Comparison of ENCODE assay signal across 18 cellular contexts in the genomic region with DNA sequence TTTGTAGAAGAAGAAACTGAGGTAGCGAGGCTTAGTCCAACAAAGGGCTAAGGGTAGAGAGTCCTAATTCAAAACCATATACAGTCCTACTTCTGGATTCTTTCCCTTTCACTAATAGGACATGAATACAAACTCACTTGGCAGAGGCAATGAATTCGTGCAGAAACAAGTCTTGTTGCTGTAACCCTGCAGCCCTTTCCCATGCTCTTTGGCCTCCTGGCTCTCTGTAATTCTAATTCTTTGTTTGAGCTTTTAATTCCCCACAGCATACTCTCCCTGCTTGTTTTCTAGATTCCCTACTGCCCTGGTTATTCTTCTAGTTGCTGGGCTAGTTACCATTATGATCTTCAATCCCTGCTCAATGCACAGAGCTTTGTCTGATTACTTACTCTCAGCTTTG.
A peak's percentile ranks its signal among the peaks of the same experiment; 100 is the strongest.
DNase-seq lines count a peak whose midpoint lies in the region; ATAC-seq and TF ChIP-seq lines count a peak whose summit lies in the region.
"Had no signal": no experiment of that assay in that cellular context is flagged by ENCODE, and none has a peak within 500 bp of the region (broad histone marks: within the 10 kb centered on the region; RNA-seq: fewer than 3 reads in every experiment).

No MANE protein-coding gene starts in this region.

- H3K36me3 ChIP-seq in ascending aorta (no peaks in the 10 kb centered on the region), left ventricle myocardium inferior (no peaks in the 10 kb centered on the region)
- H3K36me3 ChIP-seq: BLaER1, Peyer's patch had no signal

- H3K4me3 ChIP-seq in ascending aorta (no peak overlapping the region), left ventricle myocardium inferior (no peak overlapping the region)
- H3K4me3 ChIP-seq: BLaER1, GM23248, Peyer's patch had no signal

- H3K27me3 Mint-ChIP-seq in chondrocyte (ENCODE audit: low read depth) (no peaks in the 10 kb centered on the region), neural crest cell (ENCODE audit: low read depth) (peaks cover 3% of the 10 kb centered on the region)
- H3K27me3 Mint-ChIP-seq: CD4-positive, alpha-beta memory T cell had no signal

- H3K36me3 Mint-ChIP-seq in chondrocyte (ENCODE audit: low read depth) (no peaks in the 10 kb centered on the region), neural crest cell (ENCODE audit: low read depth) (peaks cover 4% of the 10 kb centered on the region)
- H3K36me3 Mint-ChIP-seq: CD4-positive, alpha-beta memory T cell had no signal

- DNase-seq in ascending aorta (ENCODE audit: low spot score in 2 of 2), result no peak
- DNase-seq in chondrocyte (ENCODE audit: low spot score), result no peak
- peak; percentile 34 for DNase-seq in left ventricle myocardium inferior
- DNase-seq in neural crest cell (ENCODE audit: low read depth, low spot score), result no peak
- DNase-seq in GM19240 (ENCODE audit: insufficient read length, low spot score), result no peak
- no peak for DNase-seq in glomerular visceral epithelial cell (ENCODE audit: extremely low spot score)
- no peak for DNase-seq in ecto neural progenitor cell (ENCODE audit: low spot score)
- DNase-seq: Calu3; CD4-positive, alpha-beta memory T cell; GM23248; KG1; NCI-H1105 treated with DMSO at 0.1 percent for 48 hours; NCI-H1694; NCI-H2081 treated with DMSO at 0.1 percent for 48 hours; NK-92 treated with Interleukin-12 subunit alpha and Interleukin-12 subunit beta, amount 100 ng/mL, for 24 hours; Peyer's patch had no signal

- H3K9me3 ChIP-seq in ascending aorta, result no peaks in the 10 kb centered on the region
- no peaks in the 10 kb centered on the region for H3K9me3 ChIP-seq in left ventricle myocardium inferior (replicated peaks)
- H3K9me3 ChIP-seq: BLaER1, Peyer's patch had no signal

- peaks cover 12% of the 10 kb centered on the region for H3K4me1 Mint-ChIP-seq in chondrocyte (ENCODE audit: low read depth)
- H3K4me1 Mint-ChIP-seq in neural crest cell, result peaks cover 34% of the 10 kb centered on the region
- H3K4me1 Mint-ChIP-seq: CD4-positive, alpha-beta memory T cell had no signal

- intact Hi-C loops in ascending aorta (cut with DNase I), result loop anchor here (10.0 kb wide), 1 partner anchor 282 kb away; no protein-coding TSS in a partner anchor
- intact Hi-C loops in left ventricle myocardium inferior (cut with micrococcal nuclease), result no loop called here

- peak overlapping the region; percentile 3 to 32 for H3K27ac ChIP-seq in ascending aorta
- H3K27ac ChIP-seq in left ventricle myocardium inferior (replicated peaks), result peak overlapping the region; percentile 52
- H3K27ac ChIP-seq: BLaER1, GM23248, Peyer's patch had no signal

- no peaks in the 10 kb centered on the region for H3K27me3 ChIP-seq in ascending aorta
- H3K27me3 ChIP-seq in left ventricle myocardium inferior (ENCODE audit: low read depth), result no peaks in the 10 kb centered on the region
- H3K27me3 ChIP-seq: BLaER1, Peyer's patch had no signal

- H3K9me3 Mint-ChIP-seq in chondrocyte (ENCODE audit: low read depth) (no peaks in the 10 kb centered on the region), neural crest cell (no peaks in the 10 kb centered on the region)

- H3K4me1 ChIP-seq in ascending aorta, result peaks cover 3 to 17% of the 10 kb centered on the region in 2 donors
- H3K4me1 ChIP-seq in left ventricle myocardium inferior, result peaks cover 5% of the 10 kb centered on the region
- H3K4me1 ChIP-seq: BLaER1, Peyer's patch had no signal

- H3K4me3 Mint-ChIP-seq in chondrocyte (ENCODE audit: unreplicated experiment) (no peak overlapping the region), neural crest cell (no peak overlapping the region)
- H3K4me3 Mint-ChIP-seq: CD4-positive, alpha-beta memory T cell had no signal

- TF ChIP-seq CTCF in ascending aorta (IDR thresholded peaks at IDR 0.05) (no peak), chondrocyte (IDR thresholded peaks at IDR 0.05) (no peak), left ventricle myocardium inferior (IDR thresholded peaks at IDR 0.05; ENCODE audit: borderline replicate concordance) (no peak), neural crest cell (conservative IDR thresholded peaks at IDR 0.05) (no peak)

- peak overlapping the region; percentile 78 for H3K27ac Mint-ChIP-seq in chondrocyte (ENCODE audit: unreplicated experiment)
- peak overlapping the region; percentile 1 for H3K27ac Mint-ChIP-seq in neural crest cell (ENCODE audit: unreplicated experiment)
- H3K27ac Mint-ChIP-seq: CD4-positive, alpha-beta memory T cell had no signal

- no peak for ATAC-seq in HG03571 (IDR thresholded peaks at IDR 0.05; ENCODE audit: unreplicated experiment)
